In the genomic region with DNA sequence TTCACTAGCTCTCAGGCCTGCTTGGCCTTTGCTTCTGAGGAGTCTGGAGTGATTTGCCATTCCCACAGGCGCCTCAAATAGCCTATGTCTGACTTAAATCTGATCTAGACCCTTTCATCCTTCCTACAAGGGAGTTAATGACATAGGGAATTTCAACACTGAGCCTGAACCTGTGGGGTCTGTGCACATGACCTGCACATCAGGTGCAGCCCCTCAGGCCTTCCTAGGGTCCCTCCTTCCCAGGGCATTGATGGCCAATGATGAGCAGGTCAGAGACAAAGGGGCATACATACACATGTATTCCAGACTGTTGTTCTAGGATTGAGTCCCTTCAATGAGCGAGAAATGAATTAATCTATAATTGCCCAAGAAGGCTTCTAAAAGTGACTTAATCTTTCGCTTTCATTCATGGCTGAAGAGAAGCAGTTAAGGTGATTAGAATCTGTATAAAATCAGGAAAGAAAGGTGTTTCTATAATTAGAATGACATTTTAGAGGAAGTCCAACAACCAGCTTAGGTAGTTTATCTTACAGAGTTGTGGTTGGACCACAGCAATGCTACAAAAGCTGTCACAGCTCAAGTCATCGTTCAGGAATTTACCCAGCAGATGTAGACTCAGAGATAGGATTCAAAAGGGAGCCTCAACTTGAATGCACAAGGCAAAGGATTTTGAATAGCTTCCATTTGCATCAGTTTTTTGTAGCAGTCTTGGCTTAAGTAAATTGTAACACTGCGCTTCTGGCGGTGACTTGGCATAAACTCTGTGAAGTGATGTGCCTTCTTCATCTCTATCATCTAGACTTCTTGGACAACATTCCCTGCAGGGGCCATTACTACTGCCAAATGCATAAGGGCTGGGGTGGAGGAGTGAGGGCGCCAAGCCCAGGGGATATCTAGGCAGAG, we compare ENCODE assay signal across 8 cellular contexts. TPM values are rescaled to one million over a fixed set of nuclear protein-coding genes. Genes with fewer than 3 reads are reported as not detected.
DNase-seq lines count a peak whose midpoint lies in the region; ATAC-seq and TF ChIP-seq lines count a peak whose summit lies in the region.

No MANE protein-coding gene starts in this region.

- intact Hi-C loops in Calu3 (cut with micrococcal nuclease; ENCODE audit: unreplicated experiment): no loop called here
- intact Hi-C loops in upper lobe of right lung (cut with DNase I): no loop called here

- H3K9me3 Mint-ChIP-seq in Calu3 (ENCODE audit: low read depth, unreplicated experiment): no peaks in the 10 kb centered on the region

- ATAC-seq in GM21515 (IDR thresholded peaks at IDR 0.05; ENCODE audit: unreplicated experiment) (peak; percentile 34), upper lobe of right lung (no peak)

- H3K36me3 Mint-ChIP-seq in Calu3 (ENCODE audit: insufficient read depth, unreplicated experiment): no peaks in the 10 kb centered on the region

- TF ChIP-seq CTCF in Calu3 (IDR thresholded peaks at IDR 0.05; ENCODE audit: unreplicated experiment) (no peak), upper lobe of right lung (IDR thresholded peaks at IDR 0.05) (no peak)

- H3K27ac ChIP-seq in KOPT-K1 (ENCODE audit: low read depth, low read length, poor library complexity, severe bottlenecking): peak overlapping the region; percentile 71
- peak overlapping the region; percentile 60 for H3K27ac ChIP-seq in upper lobe of right lung

- H3K27me3 Mint-ChIP-seq in Calu3 (ENCODE audit: unreplicated experiment): no peaks in the 10 kb centered on the region

- H3K4me3 ChIP-seq in upper lobe of right lung: no peak overlapping the region

- no TSS peak for BruUV-seq in Calu3 (replicated peaks; lab: Mats Ljungman, UMichigan)

- H3K27ac Mint-ChIP-seq in Calu3 (ENCODE audit: unreplicated experiment): peak overlapping the region; percentile 47

- DNase-seq in Calu3: peak; percentile 42
- DNase-seq in activated naive CD4-positive, alpha-beta T cell treated with anti-CD3 and anti-CD28 coated beads, Interleukin-2, amount 50 U/mL, for 16 hours: peak; percentile 27
- DNase-seq in hepatic stellate cell (ENCODE audit: low spot score): peak; percentile 82
- no peak for DNase-seq in upper lobe of right lung
- DNase-seq in D341Med (ENCODE audit: low spot score): no peak
- DNase-seq in DMS53 (lab: John Stamatoyannopoulos, UW): no peak

- peaks cover 31% of the 10 kb centered on the region for H3K4me1 ChIP-seq in upper lobe of right lung

- no peak overlapping the region for H3K4me3 Mint-ChIP-seq in Calu3 (ENCODE audit: low read depth, unreplicated experiment)

- H3K9me3 ChIP-seq in KOPT-K1 (ENCODE audit: insufficient read depth, low read length, poor library complexity, severe bottlenecking) (no peaks in the 10 kb centered on the region), upper lobe of right lung (no peaks in the 10 kb centered on the region)

- CTCF ChIA-PET in Calu3 (lab: Charles Lee): interaction anchor here (0.6 to 0.9 kb wide), 3 partner anchors 18 to 41 kb away, joined by 3 read pairs; no protein-coding TSS in a partner anchor

- peaks cover 31% of the 10 kb centered on the region for H3K4me1 Mint-ChIP-seq in Calu3 (ENCODE audit: low read depth, unreplicated experiment)

- no peaks in the 10 kb centered on the region for H3K36me3 ChIP-seq in KOPT-K1 (ENCODE audit: insufficient read depth, low read length)
- no peaks in the 10 kb centered on the region for H3K36me3 ChIP-seq in upper lobe of right lung

- no peaks in the 10 kb centered on the region for H3K27me3 ChIP-seq in upper lobe of right lung

RNA-seq across cellular contexts. Expression of a gene that starts 27.0 kb away (rescaled TPM):
- total RNA-seq in Calu3 (2022) (12.6 and 13.2 TPM in 2 replicates), upper lobe of right lung (18.1 TPM)

Comparison
In these comparisons a context has a peak if more than half of its experiments do, and no peak if none do; other contexts are left out.
1. DNase-seq: peak in Calu3 (single experiment), activated naive CD4-positive, alpha-beta T cell treated with anti-CD3 and anti-CD28 coated beads, Interleukin-2, amount 50 U/mL, for 16 hours (single experiment) and hepatic stellate cell (single experiment); none in upper lobe of right lung (single experiment), D341Med (single experiment) and DMS53 (single experiment).